In the genomic region with DNA sequence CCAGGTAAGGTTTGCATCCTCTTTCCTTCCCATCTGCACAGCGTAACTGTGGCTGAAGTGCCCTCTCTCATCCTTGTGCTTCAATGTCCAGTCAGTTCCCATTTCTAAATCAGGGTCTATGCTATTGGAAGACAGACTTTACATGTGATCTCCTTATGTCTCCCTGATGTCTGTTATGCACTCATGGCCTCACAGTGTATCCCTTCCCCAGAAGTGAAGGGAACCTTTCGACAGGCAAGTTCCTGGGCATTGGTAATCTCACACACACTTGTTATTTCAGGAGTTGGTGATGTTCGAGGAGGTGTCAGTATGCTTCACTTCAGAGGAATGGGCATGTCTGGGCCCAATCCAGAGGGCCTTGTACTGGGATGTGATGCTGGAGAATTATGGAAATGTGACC, we compare ENCODE assay signal across 26 cellular contexts.
"Had no signal": no experiment of that assay in that cellular context is flagged by ENCODE, and none has a peak within 500 bp of the region (broad histone marks: within the 10 kb centered on the region; RNA-seq: fewer than 3 reads in every experiment).

No MANE protein-coding gene starts in this region.

- H3K9me3 Mint-ChIP-seq: natural killer cell had no signal

- H3K27me3 Mint-ChIP-seq: dendritic cell treated with granulocyte-macrophage colony-stimulating factor and Interleukin-4, amounts not matched to agents 40 ng/mL and 50 ng/mL, for 4 days; memory B cell; progenitor cell of endocrine pancreas; stimulated activated naive CD8-positive, alpha-beta T cell treated with anti-CD3 and anti-CD28 coated beads, Interleukin-15, amount 100 ng/mL, for 72 hours had no signal

- H3K9me3 ChIP-seq: colonic mucosa, esophagus muscularis mucosa, upper lobe of right lung had no signal

- H3K27ac Mint-ChIP-seq: dendritic cell treated with granulocyte-macrophage colony-stimulating factor and Interleukin-4, amounts not matched to agents 40 ng/mL and 50 ng/mL, for 4 days; endodermal cell; memory B cell; neural progenitor cell; progenitor cell of endocrine pancreas had no signal

- H3K4me1 Mint-ChIP-seq: endodermal cell, neural progenitor cell had no signal

- H3K4me1 ChIP-seq: colonic mucosa, foreskin keratinocyte, neural progenitor cell, parathyroid adenoma, upper lobe of right lung, uterus had no signal

- H3K4me3 ChIP-seq: colonic mucosa, esophagus muscularis mucosa, gastroesophageal sphincter, lung, neural progenitor cell, smooth muscle cell, suprapubic skin, transverse colon, upper lobe of right lung, uterus had no signal

- ATAC-seq: foreskin keratinocyte; gastroesophageal sphincter; natural killer cell; sciatic nerve; stimulated activated naive CD8-positive, alpha-beta T cell treated with anti-CD3 and anti-CD28 coated beads, Interleukin-15, amount 100 ng/mL, for 72 hours; upper lobe of right lung had no signal

- H3K4me3 Mint-ChIP-seq: dendritic cell treated with granulocyte-macrophage colony-stimulating factor and Interleukin-4, amounts not matched to agents 40 ng/mL and 50 ng/mL, for 4 days; endodermal cell; memory B cell; natural killer cell; neural progenitor cell; stimulated activated naive CD8-positive, alpha-beta T cell treated with anti-CD3 and anti-CD28 coated beads, Interleukin-15, amount 100 ng/mL, for 72 hours had no signal

- H3K27me3 ChIP-seq: colonic mucosa, esophagus muscularis mucosa, foreskin keratinocyte, gastroesophageal sphincter, neural progenitor cell, suprapubic skin, transverse colon, upper lobe of right lung, uterus had no signal

- H3K27ac ChIP-seq: colonic mucosa, esophagus muscularis mucosa, foreskin keratinocyte, gastroesophageal sphincter, neural progenitor cell, parathyroid adenoma, suprapubic skin, transverse colon, upper lobe of right lung, uterus had no signal

- DNase-seq: colonic mucosa; effector CD8-positive, alpha-beta T cell; endodermal cell; foreskin keratinocyte; hypothalamus; natural killer cell; stimulated activated CD4-positive, alpha-beta T cell treated with anti-CD3 and anti-CD28 coated beads, Interleukin-12 subunit alpha, Interleukin-12 subunit beta, amount 100 ng/mL, for 4 hours; stimulated activated CD4-positive, alpha-beta T cell treated with anti-CD3 and anti-CD28 coated beads, Interleukin-1b, Interleukin-23, amount 100 ng/mL, for 48 hours; stimulated activated CD4-positive, alpha-beta T cell treated with anti-CD3 and anti-CD28 coated beads, Interleukin-4, amount 100 ng/mL, for 1 hour; stimulated activated CD8-positive, alpha-beta memory T cell treated with anti-CD3 and anti-CD28 coated beads, Interleukin-4, amount 100 ng/mL, for 48 hours; stimulated activated naive CD4-positive, alpha-beta T cell; stimulated activated naive CD8-positive, alpha-beta T cell treated with anti-CD3 and anti-CD28 coated beads, Interleukin-15, amount 100 ng/mL, for 72 hours; transverse colon; upper lobe of right lung; uterus had no signal
